Comparison of ENCODE assay signal across 19 cellular contexts in the genomic region with DNA sequence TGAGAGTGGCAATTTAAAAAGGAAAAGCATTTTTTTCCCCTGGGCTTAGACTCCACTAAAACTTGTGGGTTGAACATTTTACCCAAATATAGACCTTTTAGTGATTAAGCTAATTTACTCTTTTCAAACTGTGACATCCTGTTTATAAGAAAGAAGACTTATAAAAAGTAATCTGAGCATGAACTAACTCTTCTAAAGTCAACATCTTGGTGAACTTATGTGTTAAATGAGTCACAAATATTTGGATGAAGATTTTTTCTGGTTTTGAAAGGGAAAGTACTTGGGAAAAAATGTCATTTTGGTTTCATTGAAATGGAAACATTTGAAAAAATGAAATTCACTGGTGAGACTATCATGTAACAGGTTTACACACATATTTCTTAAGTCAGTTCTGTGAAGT.
DNase-seq lines count a peak whose midpoint lies in the region; ATAC-seq and TF ChIP-seq lines count a peak whose summit lies in the region.
"Had no signal": no experiment of that assay in that cellular context is flagged by ENCODE, and none has a peak within 500 bp of the region (broad histone marks: within the 10 kb centered on the region; RNA-seq: fewer than 3 reads in every experiment).

No MANE protein-coding gene starts in this region.

- H3K36me3 ChIP-seq in IMR-90 (ENCODE audit: control insufficient read depth, insufficient read depth, low read length) (no peaks in the 10 kb centered on the region), fibroblast of lung (ENCODE audit: control insufficient read depth, insufficient read depth, low read length) (no peaks in the 10 kb centered on the region)

- H2AFZ ChIP-seq in IMR-90 (replicated peaks; ENCODE audit: low read length, poor library complexity) (no peak overlapping the region), fibroblast of lung (ENCODE audit: low read length) (no peak overlapping the region)

- no peaks in the 10 kb centered on the region for H3K27me3 Mint-ChIP-seq in Calu3 (ENCODE audit: unreplicated experiment)
- H3K27me3 Mint-ChIP-seq: activated CD8-positive, alpha-beta memory T cell treated with anti-CD3 and anti-CD28 coated beads, Interleukin-2, amount 10 ng/mL, durations not matched to agents 7 days and 5 days had no signal

- no peaks in the 10 kb centered on the region for H3K36me3 Mint-ChIP-seq in Calu3 (ENCODE audit: insufficient read depth, unreplicated experiment)
- H3K36me3 Mint-ChIP-seq: activated CD8-positive, alpha-beta memory T cell treated with anti-CD3 and anti-CD28 coated beads, Interleukin-2, amount 10 ng/mL, durations not matched to agents 7 days and 5 days had no signal

- H3K27me3 ChIP-seq in IMR-90 (ENCODE audit: control insufficient read depth, insufficient read depth, low read length): peaks cover 3% of the 10 kb centered on the region; the same call in 1 of the 2 replicates
- no peaks in the 10 kb centered on the region for H3K27me3 ChIP-seq in fibroblast of lung (ENCODE audit: control insufficient read depth, insufficient read depth, low read length)

- no peak overlapping the region for H2AK9ac ChIP-seq in IMR-90 (replicated peaks; ENCODE audit: low read depth, low read length, poor library complexity)

- no peak overlapping the region for H2BK120ac ChIP-seq in IMR-90 (ENCODE audit: low read depth, low read length)

- intact Hi-C loops in IMR-90 (cut with micrococcal nuclease) (no loop called here), sciatic nerve (cut with DNase I) (no loop called here), Calu3 (cut with micrococcal nuclease; ENCODE audit: unreplicated experiment) (no loop called here), head of caudate nucleus (cut with DNase I) (no loop called here)

- in situ Hi-C loops in IMR-90 (cut with MboI; ENCODE audit: low sequenced_read_pairs): no loop called here

- TF ChIP-seq POLR2A in IMR-90 (IDR thresholded peaks at IDR 0.05; ENCODE audit: low read depth, low read length): no peak

- H3K4me3 Mint-ChIP-seq in Calu3 (ENCODE audit: low read depth, unreplicated experiment): no peak overlapping the region
- H3K4me3 Mint-ChIP-seq: activated CD8-positive, alpha-beta memory T cell treated with anti-CD3 and anti-CD28 coated beads, Interleukin-2, amount 10 ng/mL, durations not matched to agents 7 days and 5 days had no signal

- H3K9me1 ChIP-seq in IMR-90 (ENCODE audit: insufficient read depth, low read length): no peaks in the 10 kb centered on the region

- BruUV-seq in IMR-90 (replicated peaks; lab: Mats Ljungman, UMichigan): no TSS peak
- no TSS peak for BruUV-seq in Calu3 (replicated peaks; lab: Mats Ljungman, UMichigan)

- H3K56ac ChIP-seq in IMR-90 (ENCODE audit: extremely low read depth, insufficient read depth, low read length): no peak overlapping the region

- H2BK20ac ChIP-seq in IMR-90 (ENCODE audit: low read depth, low read length): no peak overlapping the region

- no peak overlapping the region for H2BK5ac ChIP-seq in IMR-90 (ENCODE audit: low read depth, low read length, poor library complexity, severe bottlenecking)

- H3K14ac ChIP-seq in IMR-90 (replicated peaks; ENCODE audit: low read depth, low read length): no peak overlapping the region

- no peak for TF ChIP-seq CTCF in IMR-90 (conservative IDR thresholded peaks at IDR 0.05; ENCODE audit: low read depth, low read length)
- TF ChIP-seq CTCF in fibroblast of lung (conservative IDR thresholded peaks at IDR 0.05 in 1 of 2, IDR thresholded peaks at IDR 0.05 in 1 of 2; ENCODE audit: low read depth in 1 of 2, low read length in 2 of 2): no peak
- TF ChIP-seq CTCF in Calu3 (IDR thresholded peaks at IDR 0.05; ENCODE audit: unreplicated experiment): no peak

- H3K4me3 ChIP-seq in IMR-90 (ENCODE audit: insufficient read depth, low read depth, low read length): no peak overlapping the region
- no peak overlapping the region for H3K4me3 ChIP-seq in fibroblast of lung (replicated peaks in 1 of 4; ENCODE audit: control extremely low read depth in 1 of 4, insufficient read depth in 1 of 4, low read depth in 3 of 4, low read length in 4 of 4)

- H3K9me3 ChIP-seq in IMR-90 (ENCODE audit: control insufficient read depth, insufficient read depth, low read length) (no peaks in the 10 kb centered on the region), fibroblast of lung (ENCODE audit: control insufficient read depth, insufficient read depth, low read depth, low read length) (no peaks in the 10 kb centered on the region)

- no peak overlapping the region for H2AK5ac ChIP-seq in IMR-90 (ENCODE audit: low read depth, low read length)

- ATAC-seq in IMR-90 (ENCODE audit: low read depth) (peak; percentile 85), sciatic nerve (peak; percentile 64), HG03045 (IDR thresholded peaks at IDR 0.05; ENCODE audit: unreplicated experiment) (no peak), GM21390 (IDR thresholded peaks at IDR 0.05; ENCODE audit: unreplicated experiment) (no peak)
- ATAC-seq: activated CD8-positive, alpha-beta memory T cell treated with anti-CD3 and anti-CD28 coated beads, Interleukin-2, amount 10 ng/mL, durations not matched to agents 7 days and 5 days; left colon had no signal

- no peak overlapping the region for H3K4ac ChIP-seq in IMR-90 (ENCODE audit: low read depth, low read length)

- H3K9ac ChIP-seq in IMR-90 (ENCODE audit: low read depth, low read length): no peak overlapping the region
- no peak overlapping the region for H3K9ac ChIP-seq in fibroblast of lung (ENCODE audit: insufficient read depth, low read length)

- H3K4me2 ChIP-seq in IMR-90 (ENCODE audit: low read depth, low read length) (no peak overlapping the region), fibroblast of lung (ENCODE audit: extremely low read depth, insufficient read depth, low read length) (no peak overlapping the region)

- H2BK15ac ChIP-seq in IMR-90 (ENCODE audit: low read depth, low read length): no peak overlapping the region

- no peak for TF ChIP-seq RAD21 in IMR-90 (IDR thresholded peaks at IDR 0.05; ENCODE audit: low read length)

- H4K91ac ChIP-seq in IMR-90 (ENCODE audit: insufficient read depth, low read depth, low read length): no peak overlapping the region

- H3K27ac ChIP-seq in IMR-90 (ENCODE audit: insufficient read depth, low read length): no peak overlapping the region
- no peak overlapping the region for H3K27ac ChIP-seq in fibroblast of lung (ENCODE audit: insufficient read depth, low read length)

- no peak overlapping the region for H4K8ac ChIP-seq in IMR-90 (ENCODE audit: low read depth in 2 of 2, low read length in 2 of 2)

- H3K4me1 Mint-ChIP-seq in Calu3 (ENCODE audit: low read depth, unreplicated experiment): peaks cover 13% of the 10 kb centered on the region
- H3K4me1 Mint-ChIP-seq: activated CD8-positive, alpha-beta memory T cell treated with anti-CD3 and anti-CD28 coated beads, Interleukin-2, amount 10 ng/mL, durations not matched to agents 7 days and 5 days had no signal

- H3K4me1 ChIP-seq in IMR-90 (ENCODE audit: control insufficient read depth, insufficient read depth, low read length) (peaks cover 5% of the 10 kb centered on the region), fibroblast of lung (ENCODE audit: control insufficient read depth, extremely low read depth, insufficient read depth, low read length) (peaks cover 2% of the 10 kb centered on the region)

- POLR2A ChIA-PET in IMR-90 (lab: Charles Lee; ENCODE audit: unreplicated experiment): no interaction called here

- no peaks in the 10 kb centered on the region for H3K9me3 Mint-ChIP-seq in Calu3 (ENCODE audit: low read depth, unreplicated experiment)

- no peak overlapping the region for H3K23ac ChIP-seq in IMR-90 (ENCODE audit: low read depth, low read length)

- no peak overlapping the region for H3K18ac ChIP-seq in IMR-90 (ENCODE audit: low read depth, low read length)

- dilution Hi-C loops in IMR-90 (cut with HindIII; ENCODE audit: low sequenced_read_pairs, unreplicated experiment): no loop called here

- no peaks in the 10 kb centered on the region for H4K20me1 ChIP-seq in IMR-90 (ENCODE audit: insufficient read depth, low read length)
- H4K20me1 ChIP-seq in fibroblast of lung (ENCODE audit: control insufficient read depth, extremely low read depth, insufficient read depth, low read length): no peaks in the 10 kb centered on the region

- H3K79me1 ChIP-seq in IMR-90 (ENCODE audit: low read depth in 1 of 2, low read length in 2 of 2): no peaks in the 10 kb centered on the region

- DNase-seq in AG20443 (ENCODE audit: low spot score): peak; percentile 14
- DNase-seq in IMR-90: peak; percentile 84
- DNase-seq in fibroblast of lung (ENCODE audit: low read depth in 2 of 2): peak; percentile 79 to 85
- no peak for DNase-seq in sciatic nerve (ENCODE audit: low spot score)
- DNase-seq in Calu3: no peak
- DNase-seq in head of caudate nucleus: no peak
- DNase-seq: activated CD8-positive, alpha-beta memory T cell treated with anti-CD3 and anti-CD28 coated beads, Interleukin-2, amount 10 ng/mL, durations not matched to agents 7 days and 5 days; activated gamma-delta T cell treated with Interleukin-2 at 50 U/mL for 16 hours; aorta; dermis blood vessel endothelial cell; DMS79; Kasumi-1; left colon; NCI-H446; Right ventricle myocardium superior; small intestine; T-helper 2 cell had no signal

- no peak overlapping the region for H3K27ac Mint-ChIP-seq in Calu3 (ENCODE audit: unreplicated experiment)
- H3K27ac Mint-ChIP-seq: activated CD8-positive, alpha-beta memory T cell treated with anti-CD3 and anti-CD28 coated beads, Interleukin-2, amount 10 ng/mL, durations not matched to agents 7 days and 5 days had no signal

- no peaks in the 10 kb centered on the region for H3K79me2 ChIP-seq in fibroblast of lung (ENCODE audit: control insufficient read depth, insufficient read depth, low read length)

- CTCF ChIA-PET in IMR-90 (lab: Yijun Ruan, JAX) (no interaction called here), Calu3 (lab: Charles Lee) (no interaction called here)

- no peak overlapping the region for H4K5ac ChIP-seq in IMR-90 (ENCODE audit: low read depth, low read length)

TF ChIP-seq in IMR-90, 13 proteins besides CTCF, POLR2A, EP300 and RAD21 (continues in another document):
- TF ChIP-seq MAFK (IDR thresholded peaks at IDR 0.05; ENCODE audit: low read depth, low read length) (no peak), MXI1 (IDR thresholded peaks at IDR 0.05; ENCODE audit: borderline replicate concordance, low read depth, low read length) (no peak), CHD1 (IDR thresholded peaks at IDR 0.05; ENCODE audit: low read depth, low read length) (no peak), ELK1 (IDR thresholded peaks at IDR 0.05; ENCODE audit: borderline replicate concordance, low read depth, low read length) (no peak), CEBPB (IDR thresholded peaks at IDR 0.05; ENCODE audit: low read depth, low read length) (no peak), MAZ (IDR thresholded peaks at IDR 0.05; ENCODE audit: borderline replicate concordance, low read depth, low read length) (no peak)

Comparison
In these comparisons a context has a peak if more than half of its experiments do, and no peak if none do; other contexts are left out.
1. DNase-seq: peak in AG20443 (single experiment), IMR-90 (single experiment) and fibroblast of lung (2 of 2); none in sciatic nerve (single experiment), Calu3 (single experiment) and head of caudate nucleus (0 of 42).
2. ATAC-seq: peak in IMR-90 (single experiment) and sciatic nerve (single experiment); none in HG03045 (single experiment) and GM21390 (single experiment).